12 cellular contexts compared by ENCODE assay signal in the genomic region with DNA sequence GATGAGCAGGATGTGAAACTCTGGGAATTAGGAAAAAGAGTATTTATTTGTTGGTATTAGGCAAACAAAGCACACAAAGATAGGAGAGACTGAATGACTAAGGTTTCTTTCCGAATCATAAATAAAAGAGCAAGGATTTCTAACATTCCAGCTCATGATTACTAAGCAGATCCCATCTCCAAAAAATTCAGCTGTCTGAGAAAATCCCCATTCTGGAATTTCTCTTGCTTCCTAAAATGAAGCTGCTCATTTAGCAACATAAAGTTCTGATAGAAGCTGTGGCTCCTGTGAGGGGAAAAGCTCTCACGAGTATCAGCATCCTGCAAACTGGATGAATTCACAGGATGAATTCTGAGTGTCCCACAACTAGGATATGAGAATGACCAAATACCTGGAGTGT. TPM values are rescaled to one million over a fixed set of nuclear protein-coding genes. Genes with fewer than 3 reads are reported as not detected.
A peak's percentile ranks its signal among the peaks of the same experiment; 100 is the strongest.
DNase-seq lines count a peak whose midpoint lies in the region; ATAC-seq, FAIRE-seq and TF ChIP-seq lines count a peak whose summit lies in the region.
"Had no signal": no experiment of that assay in that cellular context is flagged by ENCODE, and none has a peak within 500 bp of the region (broad histone marks: within the 10 kb centered on the region; RNA-seq: fewer than 3 reads in every experiment).

No MANE protein-coding gene starts in this region.

- H3K27me3 ChIP-seq in AG04450 (ENCODE audit: control insufficient read depth, insufficient read depth, low read length) (no peaks in the 10 kb centered on the region), keratinocyte (ENCODE audit: control insufficient read depth, extremely low read depth, insufficient read depth, low read length) (no peaks in the 10 kb centered on the region)

- no peaks in the 10 kb centered on the region for H3K9me3 ChIP-seq in AG04450 (ENCODE audit: control insufficient read depth, insufficient read depth, low read length)
- no peaks in the 10 kb centered on the region for H3K9me3 ChIP-seq in keratinocyte (ENCODE audit: control insufficient read depth, low read depth, low read length)
- H3K9me3 ChIP-seq: prostate gland had no signal

- ATAC-seq in HG03175 (IDR thresholded peaks at IDR 0.05; ENCODE audit: unreplicated experiment), result no peak
- no peak for ATAC-seq in sciatic nerve
- ATAC-seq: stimulated activated memory B cell treated with anti-CD40 and anti-IgM and Interleukin-4, amounts not matched to agents 10 μg/mL and 1 μg/mL and 100 μg/mL, for 72 hours had no signal

- intact Hi-C loops in sciatic nerve (cut with DNase I), result no loop called here

- peaks cover 53% of the 10 kb centered on the region for H3K4me1 ChIP-seq in keratinocyte (ENCODE audit: control insufficient read depth, extremely low read depth, insufficient read depth, low read length)
- H3K4me1 ChIP-seq: prostate gland had no signal

- H3K9ac ChIP-seq in keratinocyte (ENCODE audit: control insufficient read depth, extremely low read depth, insufficient read depth, low read length), result peak overlapping the region; percentile 17

- H4K20me1 ChIP-seq in keratinocyte (ENCODE audit: control insufficient read depth, extremely low read depth, insufficient read depth, low read length), result no peaks in the 10 kb centered on the region

- H3K4me3 ChIP-seq in AG04450 (ENCODE audit: low read depth, low read length), result no peak overlapping the region
- no peak overlapping the region for H3K4me3 ChIP-seq in keratinocyte (ENCODE audit: control insufficient read depth in 2 of 3, extremely low read depth in 1 of 3, insufficient read depth in 2 of 3, low read depth in 1 of 3, low read length in 3 of 3)
- H3K4me3 ChIP-seq: prostate gland had no signal

- peaks cover 9 to 13% of the 10 kb centered on the region in 2 experiments for H3K36me3 ChIP-seq in keratinocyte (ENCODE audit: control insufficient read depth in 2 of 2, extremely low read depth in 1 of 2, insufficient read depth in 2 of 2, low read length in 2 of 2)

- no peak overlapping the region for H2AFZ ChIP-seq in keratinocyte (ENCODE audit: control insufficient read depth, low read length)

- TF ChIP-seq CTCF in AG04450 (IDR thresholded peaks at IDR 0.05; ENCODE audit: low read depth, low read length) (no peak), keratinocyte (optimal IDR thresholded peaks at IDR 0.05 in 1 of 3, IDR thresholded peaks at IDR 0.05 in 1 of 3, conservative IDR thresholded peaks at IDR 0.05 in 1 of 3; ENCODE audit: extremely low read depth in 1 of 3, insufficient read depth in 2 of 3, low read length in 3 of 3) (no peak)

- H3K4me2 ChIP-seq in keratinocyte (ENCODE audit: control insufficient read depth, extremely low read depth, insufficient read depth, low read depth, low read length), result peak overlapping the region; percentile 11

- dilution Hi-C loops in keratinocyte (cut with MboI; ENCODE audit: extremely low pct_ligation_motif_present, low sequenced_read_pairs), result no loop called here

- POLR2A ChIA-PET in AG04450 (lab: Yijun Ruan, JAX), result interaction anchor here (0.9 kb wide), 1 partner anchor 22 kb away, joined by 6 read pairs; a partner anchor contains a TSS

- peak; percentile 56 for DNase-seq in AG04450 (ENCODE audit: low read depth, low spot score)
- peak; percentile 85 for DNase-seq in HCEC 1CT
- DNase-seq in astrocyte of the hippocampus (ENCODE audit: low read depth, low spot score), result peak; percentile 56
- DNase-seq in keratinocyte (ENCODE audit: low read depth, low spot score), result no peak
- no peak for DNase-seq in activated T-cell treated with anti-CD3 and anti-CD28 coated beads, Interleukin-2, amount 50 U/mL, for 48 hours
- no peak for DNase-seq in NAMALWA (ENCODE audit: low spot score)
- DNase-seq in sciatic nerve (ENCODE audit: low spot score), result no peak
- DNase-seq: CD4-positive, CD25-positive, alpha-beta regulatory T cell; KG1 had no signal

- H3K27ac ChIP-seq in AG04450 (ENCODE audit: low read depth, low read length) (peak overlapping the region; percentile 83), keratinocyte (ENCODE audit: control insufficient read depth, insufficient read depth, low read length) (peak overlapping the region; percentile 63)
- H3K27ac ChIP-seq: prostate gland had no signal

- H3K79me2 ChIP-seq in keratinocyte (ENCODE audit: control insufficient read depth, insufficient read depth, low read length), result no peaks in the 10 kb centered on the region

- H3K9me1 ChIP-seq in keratinocyte (ENCODE audit: control insufficient read depth, extremely low read depth, insufficient read depth, low read length), result no peaks in the 10 kb centered on the region

- CTCF ChIA-PET in AG04450 (lab: Charles Lee), result interaction anchor here (2.5 kb wide), 1 partner anchor 43 kb away, joined by 8 read pairs; no protein-coding TSS in a partner anchor

- peak; percentile 17 for FAIRE-seq in keratinocyte (lab: Jason Lieb, UNC)

RNA-seq across cellular contexts. Expression of a gene that starts 6.7 kb away (rescaled TPM):
- polyA plus RNA-seq in AG04450 (2011; rRNA removed), result 4.9 and 6.5 TPM in 2 replicates
- polyA minus RNA-seq in AG04450 (2011; rRNA and poly(A)+ RNA removed), result 3.5 and 5.3 TPM in 2 replicates
- polyA plus RNA-seq in keratinocyte, result 60.8 to 83.8 TPM (median 69.0 TPM) in 3 replicates
- 25.6 TPM for polyA plus RNA-seq in keratinocyte (2011; ENCODE audit: low read depth)
- 47.6 and 72.0 TPM in 2 replicates for polyA plus RNA-seq in keratinocyte (2011; cell fraction: cytosol; rRNA removed)
- 163 and 199 TPM in 2 replicates for polyA plus RNA-seq in keratinocyte (2011; cell fraction: nucleus; rRNA removed)
- 39.9 and 102 TPM in 2 replicates for polyA plus RNA-seq in keratinocyte (2012; ENCODE audit: low replicate concordance)
- polyA minus RNA-seq in keratinocyte, result 41.1 to 72.9 TPM (median 42.6 TPM) in 3 replicates
- 92.5 TPM for polyA minus RNA-seq in keratinocyte (2011; cell fraction: cytosol; rRNA and poly(A)+ RNA removed)
- 59.7 and 71.6 TPM in 2 replicates for polyA minus RNA-seq in keratinocyte (2011; cell fraction: nucleus; rRNA and poly(A)+ RNA removed)
- total RNA-seq in sciatic nerve, result not detected
- total RNA-seq: CD4-positive, CD25-positive, alpha-beta regulatory T cell had no signal
- polyA plus RNA-seq: CD4-positive, CD25-positive, alpha-beta regulatory T cell had no signal

RNA-seq across cellular contexts. Expression of a gene that starts 21.4 kb away (rescaled TPM):
- polyA plus RNA-seq in AG04450 (2011; rRNA removed), result 2.7 and 2.8 TPM in 2 replicates
- 3.1 and 3.6 TPM in 2 replicates for polyA minus RNA-seq in AG04450 (2011; rRNA and poly(A)+ RNA removed)
- polyA plus RNA-seq in keratinocyte, result 0.90 to 1.2 TPM (median 1.1 TPM) in 3 replicates
- polyA plus RNA-seq in keratinocyte (2011; ENCODE audit: low read depth), result 5.8 TPM
- polyA plus RNA-seq in keratinocyte (2011; cell fraction: cytosol; rRNA removed), result 0.40 and 0.81 TPM in 2 replicates
- 3.9 and 4.5 TPM in 2 replicates for polyA plus RNA-seq in keratinocyte (2011; cell fraction: nucleus; rRNA removed)
- polyA plus RNA-seq in keratinocyte (2012; ENCODE audit: low replicate concordance), result 1.1 and 2.6 TPM in 2 replicates
- polyA minus RNA-seq in keratinocyte, result 0.59 to 1.5 TPM (median 1.2 TPM) in 3 replicates
- polyA minus RNA-seq in keratinocyte (2011; cell fraction: cytosol; rRNA and poly(A)+ RNA removed), result 1.7 TPM
- polyA minus RNA-seq in keratinocyte (2011; cell fraction: nucleus; rRNA and poly(A)+ RNA removed), result 2.2 and 2.6 TPM in 2 replicates
- total RNA-seq in sciatic nerve, result 2.4 TPM
- total RNA-seq: CD4-positive, CD25-positive, alpha-beta regulatory T cell had no signal
- polyA plus RNA-seq: CD4-positive, CD25-positive, alpha-beta regulatory T cell had no signal

RNA-seq across cellular contexts. Expression of a gene that starts 47.9 kb away (rescaled TPM):
- 141 and 203 TPM in 2 replicates for polyA plus RNA-seq in AG04450 (2011; rRNA removed)
- 94.1 and 123 TPM in 2 replicates for polyA minus RNA-seq in AG04450 (2011; rRNA and poly(A)+ RNA removed)
- polyA plus RNA-seq in keratinocyte, result 92.8 to 156 TPM (median 148 TPM) in 3 replicates
- 100 TPM for polyA plus RNA-seq in keratinocyte (2011; ENCODE audit: low read depth)
- polyA plus RNA-seq in keratinocyte (2011; cell fraction: cytosol; rRNA removed), result 74.7 and 79.8 TPM in 2 replicates
- polyA plus RNA-seq in keratinocyte (2011; cell fraction: nucleus; rRNA removed), result 271 and 303 TPM in 2 replicates
- polyA plus RNA-seq in keratinocyte (2012; ENCODE audit: low replicate concordance), result 69.7 and 97.5 TPM in 2 replicates
- polyA minus RNA-seq in keratinocyte, result 19.4 to 82.1 TPM (median 25.5 TPM) in 3 replicates
- polyA minus RNA-seq in keratinocyte (2011; cell fraction: cytosol; rRNA and poly(A)+ RNA removed), result 83.1 TPM
- polyA minus RNA-seq in keratinocyte (2011; cell fraction: nucleus; rRNA and poly(A)+ RNA removed), result 57.1 and 94.3 TPM in 2 replicates
- 284 TPM for total RNA-seq in sciatic nerve

Comparison
In these comparisons a context has a peak if more than half of its experiments do, and no peak if none do; other contexts are left out.
1. DNase-seq: peak in AG04450 (single experiment), HCEC 1CT (single experiment) and astrocyte of the hippocampus (single experiment); none in keratinocyte (single experiment), activated T-cell treated with anti-CD3 and anti-CD28 coated beads, Interleukin-2, amount 50 U/mL, for 48 hours (0 of 2), NAMALWA (single experiment) and sciatic nerve (single experiment).